17 cellular contexts compared by ENCODE assay signal in the genomic region with DNA sequence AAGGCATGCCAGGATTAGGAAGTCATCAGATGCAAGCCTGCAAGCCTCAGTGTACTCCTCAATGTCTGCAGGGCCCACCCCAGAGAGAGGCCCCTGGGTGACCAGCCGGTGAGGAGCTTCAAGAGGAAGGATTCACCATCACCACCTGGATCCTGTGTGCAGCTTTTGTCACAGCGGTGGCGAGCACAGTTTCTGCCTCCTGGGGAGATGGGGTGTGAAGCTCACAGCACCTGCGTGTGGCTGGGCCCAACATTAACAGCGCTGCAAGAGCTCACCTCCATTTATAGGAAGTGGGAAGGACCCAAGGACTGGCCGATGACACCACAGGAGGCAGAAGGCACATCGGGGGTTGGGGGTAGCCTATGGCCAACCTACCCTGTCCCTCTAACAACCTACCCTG.
A peak's percentile ranks its signal among the peaks of the same experiment; 100 is the strongest.
DNase-seq lines count a peak whose midpoint lies in the region; TF ChIP-seq lines count a peak whose summit lies in the region.
"Had no signal": no experiment of that assay in that cellular context is flagged by ENCODE, and none has a peak within 500 bp of the region (broad histone marks: within the 10 kb centered on the region; RNA-seq: fewer than 3 reads in every experiment).

No MANE protein-coding gene starts in this region.

- no peak overlapping the region for H3K4me3 ChIP-seq in dorsolateral prefrontal cortex
- H3K4me3 ChIP-seq: BLaER1, GM23248 had no signal

- peak overlapping the region in 10 of 59 donors; percentile 9 to 78 (median 23) for H3K27ac ChIP-seq in dorsolateral prefrontal cortex
- H3K27ac ChIP-seq: 22Rv1, BLaER1, C4-2B, GM23248 had no signal

- intact Hi-C loops in dorsolateral prefrontal cortex (cut with DNase I): no loop called here

- no peak for TF ChIP-seq CTCF in dorsolateral prefrontal cortex (IDR thresholded peaks at IDR 0.05 in 54 of 56, conservative IDR thresholded peaks at IDR 0.05 in 2 of 56; ENCODE audit: low read depth in 1 of 56, partially characterized antibody in 56 of 56)

- no peaks in the 10 kb centered on the region for H3K27me3 ChIP-seq in dorsolateral prefrontal cortex
- H3K27me3 ChIP-seq: BLaER1 had no signal

- DNase-seq in NCI-H1417 (lab: John Stamatoyannopoulos, UW) (peak in 2 of 3 experiments; percentile 23 to 40), NCI-H1417 treated with DMSO at 0.1 percent for 48 hours (lab: John Stamatoyannopoulos, UW) (no peak), NCI-H345 (lab: John Stamatoyannopoulos, UW) (peak; percentile 54), RPMI8226 (peak; percentile 78), dorsolateral prefrontal cortex (no peak), kidney glomerular epithelial cell (lab: John Stamatoyannopoulos, UW) (no peak), GM19238 (ENCODE audit: insufficient read length, low spot score) (no peak)
- DNase-seq: Caco-2; CD4-positive, CD25-positive, alpha-beta regulatory T cell; CD8-positive, alpha-beta T cell; DMS153; DND-41; GM23248; H9 had no signal

Comparison
In these comparisons a context has a peak if more than half of its experiments do, and no peak if none do; other contexts are left out.
1. DNase-seq: peak in NCI-H1417 (2 of 3), NCI-H345 (single experiment) and RPMI8226 (single experiment); none in NCI-H1417 treated with DMSO at 0.1 percent for 48 hours (single experiment), dorsolateral prefrontal cortex (0 of 10), kidney glomerular epithelial cell (single experiment) and GM19238 (single experiment).